13 cellular contexts compared by ENCODE assay signal in genomic region chr7:35677582-35678356, GRCh38.
"Had no signal": no experiment of that assay in that cellular context is flagged by ENCODE, and none has a peak within 500 bp of the region (broad histone marks: within the 10 kb centered on the region; RNA-seq: fewer than 3 reads in every experiment).

No MANE protein-coding gene starts in this region.

- H3K4me2 ChIP-seq: hepatocyte, neural progenitor cell had no signal

- ATAC-seq: body of pancreas, left ventricle myocardium superior had no signal

- H3K9me3 ChIP-seq: body of pancreas, ovary, stomach, thoracic aorta had no signal

- H3K27ac ChIP-seq: body of pancreas, hepatocyte, neural progenitor cell, ovary, stomach, thoracic aorta had no signal

- FAIRE-seq: urothelium cell line had no signal

- H3K27ac Mint-ChIP-seq: neural progenitor cell had no signal

- H2AFZ ChIP-seq: hepatocyte, neural progenitor cell had no signal

- DNase-seq: activated CD4-positive, alpha-beta T cell treated with anti-CD3 and anti-CD28 coated beads for 1 hour; activated CD8-positive, alpha-beta memory T cell treated with anti-CD3 and anti-CD28 coated beads for 24 hours; activated naive CD4-positive, alpha-beta T cell; body of pancreas; left ventricle myocardium superior; mesendoderm; ovary; stimulated activated CD4-positive, alpha-beta T cell treated with anti-CD3 and anti-CD28 coated beads, Interleukin-12 subunit alpha, Interleukin-12 subunit beta, amount 100 ng/mL, for 4 hours; stomach had no signal

- H3K4me3 ChIP-seq: body of pancreas, hepatocyte, neural progenitor cell, ovary, stomach, thoracic aorta had no signal

- H3K36me3 ChIP-seq: neural progenitor cell, ovary, stomach, thoracic aorta had no signal

- H3K9ac ChIP-seq: neural progenitor cell had no signal

- H3K4me3 Mint-ChIP-seq: neural progenitor cell had no signal

- H3K4me1 Mint-ChIP-seq: neural progenitor cell had no signal

- H3K27me3 ChIP-seq: body of pancreas, hepatocyte, neural progenitor cell, ovary, stomach had no signal
